8 cellular contexts compared by ENCODE assay signal in genomic region chr22:37457093-37457893, GRCh38. TPM values are rescaled to one million over a fixed set of nuclear protein-coding genes. Genes with fewer than 3 reads are reported as not detected.
A peak's percentile ranks its signal among the peaks of the same experiment; 100 is the strongest.
DNase-seq lines count a peak whose midpoint lies in the region; ATAC-seq and TF ChIP-seq lines count a peak whose summit lies in the region.

No MANE protein-coding gene starts in this region.

- CTCF ChIA-PET in activated CD4-positive, alpha-beta T cell treated with anti-CD3 and anti-CD28 coated beads, Interleukin-2, amount 10 ng/mL, durations not matched to agents 7 days and 5 days (lab: Charles Lee): interaction anchor here (0.9 to 2.2 kb wide), 5 partner anchors 15 to 191 kb away, joined by 3 to 9 read pairs (median 4); no protein-coding TSS in a partner anchor

- no peak overlapping the region for H3K27ac Mint-ChIP-seq in activated CD4-positive, alpha-beta T cell treated with anti-CD3 and anti-CD28 coated beads, Interleukin-2, amount 10 ng/mL, durations not matched to agents 7 days and 5 days

- peaks cover 2% of the 10 kb centered on the region for H3K36me3 Mint-ChIP-seq in activated CD4-positive, alpha-beta T cell treated with anti-CD3 and anti-CD28 coated beads, Interleukin-2, amount 10 ng/mL, durations not matched to agents 7 days and 5 days (ENCODE audit: low read depth)

- in situ Hi-C loops in GM13976 (cut with MboI; ENCODE audit: low sequenced_read_pairs, unreplicated experiment): no loop called here

- no peaks in the 10 kb centered on the region for H3K9me3 ChIP-seq in lung (ENCODE audit: control insufficient read depth in 2 of 2, insufficient read depth in 1 of 2, low read length in 1 of 2)

- H3K4me1 Mint-ChIP-seq in activated CD4-positive, alpha-beta T cell treated with anti-CD3 and anti-CD28 coated beads, Interleukin-2, amount 10 ng/mL, durations not matched to agents 7 days and 5 days: peaks cover 3% of the 10 kb centered on the region

- DNase-seq in A172 (ENCODE audit: low spot score): peak; percentile 57
- DNase-seq in GM13976 (ENCODE audit: low spot score): peak; percentile 89
- DNase-seq in NCI-H2107 treated with DMSO at 0.1 percent for 48 hours (lab: John Stamatoyannopoulos, UW; ENCODE audit: unreplicated experiment): peak; percentile 10
- DNase-seq in activated CD4-positive, alpha-beta T cell treated with anti-CD3 and anti-CD28 coated beads, Interleukin-2, amount 10 ng/mL, durations not matched to agents 7 days and 5 days: peak; percentile 89
- peak; percentile 82 for DNase-seq in dermis blood vessel endothelial cell
- peak; percentile 85 for DNase-seq in lung (ENCODE audit: low spot score)
- DNase-seq in stimulated activated CD8-positive, alpha-beta memory T cell treated with anti-CD3 and anti-CD28 coated beads, Interleukin-15, amount 100 ng/mL, for 4 hours (ENCODE audit: low read depth in 2 of 2): peak; percentile 45 to 52

- no peaks in the 10 kb centered on the region for H3K9me3 Mint-ChIP-seq in activated CD4-positive, alpha-beta T cell treated with anti-CD3 and anti-CD28 coated beads, Interleukin-2, amount 10 ng/mL, durations not matched to agents 7 days and 5 days

- H3K27ac ChIP-seq in lung (ENCODE audit: low read depth in 1 of 2, low read length in 1 of 2): no peak overlapping the region

- H3K36me3 ChIP-seq in lung (ENCODE audit: control insufficient read depth in 2 of 2, insufficient read depth in 2 of 2, low read length in 2 of 2): no peaks in the 10 kb centered on the region

- H3K4me3 ChIP-seq in lung: no peak overlapping the region

- POLR2A ChIA-PET in activated CD4-positive, alpha-beta T cell treated with anti-CD3 and anti-CD28 coated beads, Interleukin-2, amount 10 ng/mL, durations not matched to agents 7 days and 5 days (lab: Charles Lee): no interaction called here

- H3K4me1 ChIP-seq in lung (ENCODE audit: control insufficient read depth in 2 of 2, insufficient read depth in 2 of 2, low read length in 2 of 2): no peaks in the 10 kb centered on the region

- TF ChIP-seq CTCF in GM13976 (IDR thresholded peaks at IDR 0.05; ENCODE audit: borderline replicate concordance, control extremely low read depth, extremely low read depth, insufficient read depth, missing control alignments) (peak; percentile 89), lung (IDR thresholded peaks at IDR 0.05; ENCODE audit: control extremely low read depth, extremely low read depth) (peak; percentile 77)

- no peaks in the 10 kb centered on the region for H3K27me3 ChIP-seq in lung (ENCODE audit: control insufficient read depth, insufficient read depth)

- ATAC-seq in lung (ENCODE audit: insufficient read depth, low FRiP score) (peak; percentile 45), GM18867 (IDR thresholded peaks at IDR 0.05; ENCODE audit: unreplicated experiment) (no peak)

- WGBS in lung, 2 donors: 47 to 50% methylated on average over 4 of the region's 4 CpGs

- H3K27me3 Mint-ChIP-seq in activated CD4-positive, alpha-beta T cell treated with anti-CD3 and anti-CD28 coated beads, Interleukin-2, amount 10 ng/mL, durations not matched to agents 7 days and 5 days: no peaks in the 10 kb centered on the region

- no peak overlapping the region for H3K4me3 Mint-ChIP-seq in activated CD4-positive, alpha-beta T cell treated with anti-CD3 and anti-CD28 coated beads, Interleukin-2, amount 10 ng/mL, durations not matched to agents 7 days and 5 days

RNA-seq across cellular contexts. Expression of gene MFNG, which starts 28.9 kb away (rescaled TPM):
- 0.86 and 0.95 TPM in 2 replicates for total RNA-seq in A172 (2014; rRNA removed; shearing (Covaris generic))
- total RNA-seq in activated CD4-positive, alpha-beta T cell treated with anti-CD3 and anti-CD28 coated beads, Interleukin-2, amount 10 ng/mL, durations not matched to agents 7 days and 5 days: 100 to 1,000 TPM; 218 to 219 TPM
- total RNA-seq in dermis blood vessel endothelial cell (163 and 228 TPM in 2 replicates), lung (10 to 100 TPM; 16.9 to 45.2 TPM)
- polyA plus RNA-seq in lung: 10 to 100 TPM; 14.3 to 46.7 TPM

RNA-seq across cellular contexts. Expression of gene ELFN2, which starts 30.0 kb away (rescaled TPM):
- total RNA-seq in A172 (2014; rRNA removed; shearing (Covaris generic)): 0.93 and 1.1 TPM in 2 replicates
- total RNA-seq in activated CD4-positive, alpha-beta T cell treated with anti-CD3 and anti-CD28 coated beads, Interleukin-2, amount 10 ng/mL, durations not matched to agents 7 days and 5 days: under 1 TPM; 0.10 to 0.23 TPM
- under 0.01 and 0.14 TPM in 2 replicates for total RNA-seq in dermis blood vessel endothelial cell
- 1 to 10 TPM; 1.5 to 6.8 TPM for total RNA-seq in lung
- 1 to 10 TPM in 1 of 2 donors, under 1 TPM in 1; 0.62 to 1.6 TPM for polyA plus RNA-seq in lung

Comparison
In these comparisons a context has a peak if more than half of its experiments do, and no peak if none do; other contexts are left out.
1. DNase-seq: peak in every context shown above with its lines; median percentile 89 in GM13976; 89 in activated CD4-positive, alpha-beta T cell treated with anti-CD3 and anti-CD28 coated beads, Interleukin-2, amount 10 ng/mL, durations not matched to agents 7 days and 5 days; 85 in lung; 82 in dermis blood vessel endothelial cell; 57 in A172; 48 in stimulated activated CD8-positive, alpha-beta memory T cell treated with anti-CD3 and anti-CD28 coated beads, Interleukin-15, amount 100 ng/mL, for 4 hours; 10 in NCI-H2107 treated with DMSO at 0.1 percent for 48 hours.